11 cellular contexts compared by ENCODE assay signal in genomic region chr6:90406142-90406794, GRCh38.
DNase-seq lines count a peak whose midpoint lies in the region; ATAC-seq and TF ChIP-seq lines count a peak whose summit lies in the region.
"Had no signal": no experiment of that assay in that cellular context is flagged by ENCODE, and none has a peak within 500 bp of the region (broad histone marks: within the 10 kb centered on the region; RNA-seq: fewer than 3 reads in every experiment).

No MANE protein-coding gene starts in this region.

- peak overlapping the region in 5 of 7 donors; percentile 9 to 89 (median 46) for H3K27ac Mint-ChIP-seq in CD4-positive, alpha-beta memory T cell
- H3K27ac Mint-ChIP-seq in activated T-helper 17 cell treated with anti-CD3 and anti-CD28 coated beads, Interleukin-2, amount 50 U/mL, for 72 hours: peak overlapping the region; percentile 62

- no peak for TF ChIP-seq CTCF in kidney epithelial cell (IDR thresholded peaks at IDR 0.05; ENCODE audit: insufficient read depth, low read length, poor library complexity, severe bottlenecking)

- H3K36me3 Mint-ChIP-seq in CD4-positive, alpha-beta memory T cell: no peaks in the 10 kb centered on the region
- H3K36me3 Mint-ChIP-seq in activated T-helper 17 cell treated with anti-CD3 and anti-CD28 coated beads, Interleukin-2, amount 50 U/mL, for 72 hours (ENCODE audit: low read depth): peaks cover 5% of the 10 kb centered on the region

- ATAC-seq in HG03342 (IDR thresholded peaks at IDR 0.05; ENCODE audit: unreplicated experiment): peak; percentile 54
- peak; percentile 72 for ATAC-seq in activated T-helper 17 cell treated with anti-CD3 and anti-CD28 coated beads, Interleukin-2, amount 50 U/mL, for 72 hours (replicated peaks)

- H3K4me1 Mint-ChIP-seq in CD4-positive, alpha-beta memory T cell: peaks cover 31 to 51% (median 42%) of the 10 kb centered on the region in 4 donors
- peaks cover 57% of the 10 kb centered on the region for H3K4me1 Mint-ChIP-seq in activated T-helper 17 cell treated with anti-CD3 and anti-CD28 coated beads, Interleukin-2, amount 50 U/mL, for 72 hours

- no peaks in the 10 kb centered on the region for H3K9me3 ChIP-seq in CD4-positive, alpha-beta memory T cell (ENCODE audit: control insufficient read depth in 1 of 2, low read length in 2 of 2)
- H3K9me3 ChIP-seq: spleen, suprapubic skin had no signal

- H3K27ac ChIP-seq in CD4-positive, alpha-beta memory T cell (ENCODE audit: low read depth, low read length): no peak overlapping the region
- H3K27ac ChIP-seq: spleen, suprapubic skin had no signal

- H3K4me3 Mint-ChIP-seq in CD4-positive, alpha-beta memory T cell: peak overlapping the region in 2 of 8 donors; percentile 21 to 60
- H3K4me3 Mint-ChIP-seq in activated T-helper 17 cell treated with anti-CD3 and anti-CD28 coated beads, Interleukin-2, amount 50 U/mL, for 72 hours: peak overlapping the region; percentile 45

- no peak overlapping the region for H3K4me3 ChIP-seq in CD4-positive, alpha-beta memory T cell (ENCODE audit: low read length in 2 of 2)
- no peak overlapping the region for H3K4me3 ChIP-seq in kidney epithelial cell (ENCODE audit: low read depth, low read length)
- H3K4me3 ChIP-seq: spleen, suprapubic skin had no signal

- DNase-seq in CD4-positive, alpha-beta memory T cell: peak in 1 of 5 donors; percentile 49
- DNase-seq in kidney epithelial cell (ENCODE audit: low read depth): peak; percentile 57
- DNase-seq in T1000 (lab: John Stamatoyannopoulos, UW): no peak
- no peak for DNase-seq in AML-193 (lab: John Stamatoyannopoulos, UW)
- no peak for DNase-seq in NCI-H2171 treated with DMSO at 0.1 percent for 48 hours (lab: John Stamatoyannopoulos, UW)
- DNase-seq in DMS153 treated with DMSO at 0.1 percent for 48 hours (lab: John Stamatoyannopoulos, UW; ENCODE audit: unreplicated experiment): no peak
- DNase-seq: midbrain, spleen had no signal

- H3K27me3 Mint-ChIP-seq in CD4-positive, alpha-beta memory T cell: no peaks in the 10 kb centered on the region
- no peaks in the 10 kb centered on the region for H3K27me3 Mint-ChIP-seq in activated T-helper 17 cell treated with anti-CD3 and anti-CD28 coated beads, Interleukin-2, amount 50 U/mL, for 72 hours

- CTCF ChIA-PET in CD4-positive, alpha-beta memory T cell (lab: Charles Lee; ENCODE audit: partially characterized antibody): interaction anchor here (2.3 kb wide), 1 partner anchor 13 kb away, joined by 9 read pairs; no protein-coding TSS in a partner anchor

- no peaks in the 10 kb centered on the region for H3K27me3 ChIP-seq in CD4-positive, alpha-beta memory T cell (ENCODE audit: insufficient read depth, low read length)
- no peaks in the 10 kb centered on the region for H3K27me3 ChIP-seq in kidney epithelial cell (ENCODE audit: control insufficient read depth, insufficient read depth, low read length)
- H3K27me3 ChIP-seq: spleen had no signal

- POLR2A ChIA-PET in CD4-positive, alpha-beta memory T cell (lab: Charles Lee; ENCODE audit: partially characterized antibody): interaction anchor here (0.8 to 11.2 kb wide), 3 partner anchors 9 to 50 kb away, joined by 3 to 198 read pairs (median 6); no protein-coding TSS in a partner anchor

- no peaks in the 10 kb centered on the region for H3K36me3 ChIP-seq in CD4-positive, alpha-beta memory T cell (ENCODE audit: insufficient read depth, low read length)
- H3K36me3 ChIP-seq in kidney epithelial cell (ENCODE audit: control insufficient read depth, insufficient read depth, low read length): no peaks in the 10 kb centered on the region
- H3K36me3 ChIP-seq: spleen, suprapubic skin had no signal

- H3K9me3 Mint-ChIP-seq in CD4-positive, alpha-beta memory T cell: no peaks in the 10 kb centered on the region
- peaks cover 10% of the 10 kb centered on the region for H3K9me3 Mint-ChIP-seq in activated T-helper 17 cell treated with anti-CD3 and anti-CD28 coated beads, Interleukin-2, amount 50 U/mL, for 72 hours

- intact Hi-C loops in CD4-positive, alpha-beta memory T cell (cut with micrococcal nuclease): no loop called here

- peaks cover 44% of the 10 kb centered on the region for H3K4me1 ChIP-seq in CD4-positive, alpha-beta memory T cell (ENCODE audit: insufficient read depth, low read length)
